8 cellular contexts compared by ENCODE assay signal in genomic region chr4:41934813-41935651, GRCh38. TPM values are rescaled to one million over a fixed set of nuclear protein-coding genes. Genes with fewer than 3 reads are reported as not detected.
DNase-seq lines count a peak whose midpoint lies in the region; ATAC-seq and TF ChIP-seq lines count a peak whose summit lies in the region.

TMEM33 (plus strand) TSS chr4:41935429; CDS start chr4:41935485, 56 bp downstream.

- H3K27ac ChIP-seq in SK-N-SH (ENCODE audit: low read depth in 2 of 2, low read length in 1 of 2) (peak within 1 kb of the TSS; percentile 75 to 90), temporal lobe (ENCODE audit: low read depth, low read length) (no peak within 1 kb of the TSS)

- peak within 1 kb of the TSS; percentile 86 for H2AFZ ChIP-seq in SK-N-SH (ENCODE audit: low read depth)

- DNase-seq in GM06990 (ENCODE audit: extremely low read depth, insufficient read length) = peak; percentile 86
- peak; percentile 56 for DNase-seq in NCI-H1048 (lab: John Stamatoyannopoulos, UW)
- DNase-seq in SK-N-SH = peak; percentile 88
- peak; percentile 82 for DNase-seq in activated naive CD4-positive, alpha-beta T cell treated with anti-CD3 and anti-CD28 coated beads, Interleukin-2, amount 50 U/mL, for 16 hours
- DNase-seq in globus pallidus (ENCODE audit: low spot score) = peak; percentile 87
- peak; percentile 73 for DNase-seq in occipital lobe (lab: John Stamatoyannopoulos, UW)

- no peaks in the 10 kb centered on the region for H3K27me3 ChIP-seq in GM06990 (replicated peaks; ENCODE audit: control insufficient read depth, insufficient read depth, low read length)
- H3K27me3 ChIP-seq in SK-N-SH (ENCODE audit: insufficient read depth) = no peaks in the 10 kb centered on the region

- ATAC-seq in HG02571 (IDR thresholded peaks at IDR 0.05; ENCODE audit: unreplicated experiment) = peak; percentile 96

- TF ChIP-seq CTCF in GM06990 (IDR thresholded peaks at IDR 0.05; ENCODE audit: insufficient read depth, low read length, poor library complexity, severe bottlenecking) (no peak), SK-N-SH (IDR thresholded peaks at IDR 0.05) (peak; percentile 21)

- H3K9me3 ChIP-seq in SK-N-SH = no peaks in the 10 kb centered on the region

- H3K9ac ChIP-seq in SK-N-SH = peak within 1 kb of the TSS; percentile 84

- no peak for TF ChIP-seq RAD21 in SK-N-SH (IDR thresholded peaks at IDR 0.05; ENCODE audit: low read length)

- H3K79me2 ChIP-seq in SK-N-SH (ENCODE audit: insufficient read depth) = peaks cover 51% of the 10 kb centered on the region

- H3K36me3 ChIP-seq in GM06990 (ENCODE audit: control insufficient read depth, insufficient read depth, low read length) = no peaks in the 10 kb centered on the region
- H3K36me3 ChIP-seq in SK-N-SH (replicated peaks in 1 of 2; ENCODE audit: control insufficient read depth in 1 of 2, insufficient read depth in 2 of 2, low read length in 1 of 2) = peaks cover 26 to 28% of the 10 kb centered on the region in 2 experiments

- peak within 1 kb of the TSS; percentile 87 for H3K4me2 ChIP-seq in SK-N-SH

- POLR2A ChIA-PET in SK-N-SH (lab: Yijun Ruan, JAX) = interaction anchor here (0.5 to 1.6 kb wide), 14 partner anchors 9 to 247 kb away, joined by 3 to 12 read pairs (median 3); partner anchors contain the start of genes PHOX2B and SLC30A9

- H3K4me3 ChIP-seq in GM06990 (replicated peaks; ENCODE audit: low read depth, low read length) (peak within 1 kb of the TSS; percentile 95), SK-N-SH (ENCODE audit: low read depth in 2 of 2, low read length in 1 of 2) (peak within 1 kb of the TSS; percentile 78 to 99)

- H3K9me2 ChIP-seq in SK-N-SH = no peaks in the 10 kb centered on the region

- no peaks in the 10 kb centered on the region for H3F3A ChIP-seq in SK-N-SH (replicated peaks; ENCODE audit: insufficient read depth)

- 4% methylated on average over 22 of the region's 51 CpGs for WGBS in SK-N-SH (ENCODE audit: low lambda C conversion rate)

- peaks cover 18% of the 10 kb centered on the region for H4K20me1 ChIP-seq in SK-N-SH (ENCODE audit: insufficient read depth)

- CTCF ChIA-PET in SK-N-SH (lab: Yijun Ruan, JAX) = interaction anchor here (0.6 to 5.9 kb wide), 5 partner anchors 52 to 722 kb away, joined by 3 to 25 read pairs (median 3); partner anchors contain the start of gene ATP8A1

- no peak for TF ChIP-seq EP300 in SK-N-SH (IDR thresholded peaks at IDR 0.05; ENCODE audit: borderline replicate concordance in 1 of 2, low read depth in 1 of 2, low read length in 1 of 2)

- H3K4me1 ChIP-seq in SK-N-SH (ENCODE audit: control insufficient read depth in 1 of 2, insufficient read depth in 2 of 2, low read depth in 1 of 2, low read length in 1 of 2) = peaks cover 8 to 21% of the 10 kb centered on the region in 2 experiments; a peak in 3 of 4 replicates

TF ChIP-seq in SK-N-SH, 30 proteins besides CTCF, POLR2A, EP300 and RAD21:
- TF ChIP-seq FOSL2 (IDR thresholded peaks at IDR 0.05; ENCODE audit: borderline replicate concordance, low read depth) (no peak), GABPA (IDR thresholded peaks at IDR 0.05; ENCODE audit: low read depth) (peak; percentile 99), CHD2 (IDR thresholded peaks at IDR 0.05; ENCODE audit: low read length, partially characterized antibody) (peak; percentile 93), POLR2AphosphoS5 (IDR thresholded peaks at IDR 0.05; ENCODE audit: low read depth, low read length) (peak; percentile 91), ZBTB33 (IDR thresholded peaks at IDR 0.05; ENCODE audit: borderline replicate concordance, low read depth) (0 out of 2 replicates have a peak, but pooled peaks have one; percentile 54), RXRA (IDR thresholded peaks at IDR 0.05; ENCODE audit: borderline replicate concordance, low read depth) (no peak), TEAD4 (IDR thresholded peaks at IDR 0.05; ENCODE audit: borderline replicate concordance, insufficient read depth) (0 out of 2 replicates have a peak, but pooled peaks have one; percentile 8), EZH2phosphoT487 (IDR thresholded peaks at IDR 0.05; ENCODE audit: borderline replicate concordance, low read depth) (no peak), MEF2A (IDR thresholded peaks at IDR 0.05; ENCODE audit: borderline replicate concordance, low read depth) (no peak), FOXM1 (IDR thresholded peaks at IDR 0.05; ENCODE audit: low read depth) (no peak), TAF1 (IDR thresholded peaks at IDR 0.05; ENCODE audit: borderline replicate concordance, low read depth, low read length) (peak; percentile 66), MAX (IDR thresholded peaks at IDR 0.05; ENCODE audit: low read depth) (peak; percentile 76), ELF1 (IDR thresholded peaks at IDR 0.05) (peak; percentile 96), MXI1 (IDR thresholded peaks at IDR 0.05; ENCODE audit: low read depth, low read length) (0 out of 2 replicates have a peak, but pooled peaks have one; percentile 47), TCF12 (IDR thresholded peaks at IDR 0.05) (no peak), NFIC (IDR thresholded peaks at IDR 0.05; ENCODE audit: borderline replicate concordance) (0 out of 2 replicates have a peak, but pooled peaks have one; percentile 8), PBX3 (IDR thresholded peaks at IDR 0.05) (no peak), NRF1 (IDR thresholded peaks at IDR 0.05; ENCODE audit: low read depth, low read length) (no peak), JUND (IDR thresholded peaks at IDR 0.05) (no peak), RFX5 (IDR thresholded peaks at IDR 0.05; ENCODE audit: low read length) (no peak), GATA2 (CRISPR knock-in tag; IDR thresholded peaks at IDR 0.05) (no peak)

RNA-seq across cellular contexts. Expression of gene TMEM33, which starts in this region (rescaled TPM):
- polyA plus RNA-seq in SK-N-SH (2012; rRNA removed) = 31.2 and 43.2 TPM in 2 replicates
- 32.0 and 35.2 TPM in 2 replicates for polyA plus RNA-seq in SK-N-SH (2012; cell fraction: cytosol; rRNA removed)
- 24.7 and 28.2 TPM in 2 replicates for polyA plus RNA-seq in SK-N-SH (2012; cell fraction: nucleus; rRNA removed)
- total RNA-seq in occipital lobe = 60.5 TPM
- 38.4 TPM for total RNA-seq in temporal lobe
